23 cellular contexts compared by ENCODE assay signal in genomic region chr7:8111282-8111681, GRCh38.
"Had no signal": no experiment of that assay in that cellular context is flagged by ENCODE, and none has a peak within 500 bp of the region (broad histone marks: within the 10 kb centered on the region; RNA-seq: fewer than 3 reads in every experiment).

No MANE protein-coding gene starts in this region.

- H3K36me3 Mint-ChIP-seq: naive thymus-derived CD8-positive, alpha-beta T cell had no signal

- ATAC-seq: effector memory CD8-positive, alpha-beta T cell; gastrocnemius medialis; left lobe of liver; naive thymus-derived CD8-positive, alpha-beta T cell had no signal

- DNase-seq: effector memory CD8-positive, alpha-beta T cell; gastrocnemius medialis; heart right ventricle; hypothalamus; islet precursor cell; mammary epithelial cell; mucosa of descending colon; naive thymus-derived CD8-positive, alpha-beta T cell; nucleus accumbens; ovary; sigmoid colon; stimulated activated CD4-positive, alpha-beta T cell treated with anti-CD3 and anti-CD28 coated beads, Interleukin-2, amount 100 ng/mL, for 24 hours; tibial artery; upper lobe of left lung; uterus had no signal

- H3K27me3 Mint-ChIP-seq: dendritic cell treated with granulocyte-macrophage colony-stimulating factor and Interleukin-4, amounts not matched to agents 40 ng/mL and 50 ng/mL, for 4 days; effector memory CD8-positive, alpha-beta T cell; naive thymus-derived CD8-positive, alpha-beta T cell; stimulated activated naive CD8-positive, alpha-beta T cell treated with anti-CD3 and anti-CD28 coated beads, Interleukin-15, Interleukin-2, amounts not matched to agents 100 ng/mL and 50 ng/mL, for 24 hours had no signal

- H3K27ac ChIP-seq: epithelial cell of prostate, esophagus muscularis mucosa, gastrocnemius medialis, heart right ventricle, ovary, right atrium auricular region, sigmoid colon, skin epidermis, tibial artery, upper lobe of left lung, uterus had no signal

- H3K27me3 ChIP-seq: esophagus muscularis mucosa, gastrocnemius medialis, heart right ventricle, ovary, right atrium auricular region, sigmoid colon, tibial artery, upper lobe of left lung, uterus had no signal

- H3K9me3 Mint-ChIP-seq: dendritic cell treated with granulocyte-macrophage colony-stimulating factor and Interleukin-4, amounts not matched to agents 40 ng/mL and 50 ng/mL, for 4 days; effector memory CD8-positive, alpha-beta T cell had no signal

- H3K4me3 Mint-ChIP-seq: dendritic cell treated with granulocyte-macrophage colony-stimulating factor and Interleukin-4, amounts not matched to agents 40 ng/mL and 50 ng/mL, for 4 days; effector memory CD8-positive, alpha-beta T cell; neural crest cell; stimulated activated naive CD8-positive, alpha-beta T cell treated with anti-CD3 and anti-CD28 coated beads, Interleukin-15, Interleukin-2, amounts not matched to agents 100 ng/mL and 50 ng/mL, for 24 hours had no signal

- H3K27ac Mint-ChIP-seq: dendritic cell treated with granulocyte-macrophage colony-stimulating factor and Interleukin-4, amounts not matched to agents 40 ng/mL and 50 ng/mL, for 4 days; effector memory CD8-positive, alpha-beta T cell; stimulated activated naive CD8-positive, alpha-beta T cell treated with anti-CD3 and anti-CD28 coated beads, Interleukin-15, Interleukin-2, amounts not matched to agents 100 ng/mL and 50 ng/mL, for 24 hours had no signal

- H3K9me3 ChIP-seq: esophagus muscularis mucosa, gastrocnemius medialis, heart right ventricle, mucosa of descending colon, ovary, right atrium auricular region, sigmoid colon, tibial artery, upper lobe of left lung, uterus had no signal

- H3K4me3 ChIP-seq: esophagus muscularis mucosa, gastrocnemius medialis, heart right ventricle, mucosa of descending colon, ovary, right atrium auricular region, sigmoid colon, skin epidermis, tibial artery, upper lobe of left lung, uterus had no signal

- H3K4me1 Mint-ChIP-seq: neural crest cell had no signal

- H3K36me3 ChIP-seq: esophagus muscularis mucosa, gastrocnemius medialis, ovary, sigmoid colon, tibial artery, uterus had no signal
